Comparison of ENCODE assay signal across 13 cellular contexts in genomic region chr12:111482464-111482863, GRCh38.
DNase-seq lines count a peak whose midpoint lies in the region; ATAC-seq and TF ChIP-seq lines count a peak whose summit lies in the region.
"Had no signal": no experiment of that assay in that cellular context is flagged by ENCODE, and none has a peak within 500 bp of the region (broad histone marks: within the 10 kb centered on the region; RNA-seq: fewer than 3 reads in every experiment).

No MANE protein-coding gene starts in this region.

- no peaks in the 10 kb centered on the region for H3F3A ChIP-seq in GM23338 (replicated peaks; ENCODE audit: low read depth)

- H3K4me3 ChIP-seq in GM23338 (no peak overlapping the region), body of pancreas (no peak overlapping the region)

- H3K9me3 ChIP-seq in body of pancreas, result no peaks in the 10 kb centered on the region

- TF ChIP-seq CTCF in CD14-positive monocyte (IDR thresholded peaks at IDR 0.05) (peak; percentile 31), GM23338 (conservative IDR thresholded peaks at IDR 0.05; ENCODE audit: low read depth in 2 of 2) (peak in 1 of 2 experiments; percentile 51; a peak in 3 of 4 replicates), body of pancreas (IDR thresholded peaks at IDR 0.05) (peak in 4 of 7 experiments; percentile 17 to 35 (median 27)), nephron (IDR thresholded peaks at IDR 0.05; ENCODE audit: unreplicated experiment in 3 of 3) (peak in 2 of 3 experiments; percentile 9 to 13)

- no peak overlapping the region for H2AFZ ChIP-seq in GM23338

- no peaks in the 10 kb centered on the region for H3K9me2 ChIP-seq in GM23338 (ENCODE audit: insufficient read depth)

- no peaks in the 10 kb centered on the region for H3K27me3 Mint-ChIP-seq in CD14-positive monocyte (ENCODE audit: low read depth in 3 of 3)
- H3K27me3 Mint-ChIP-seq in GM23338 (ENCODE audit: insufficient read depth, low read depth, poor library complexity), result no peaks in the 10 kb centered on the region
- H3K27me3 Mint-ChIP-seq in nephron (ENCODE audit: low read depth), result no peaks in the 10 kb centered on the region
- H3K27me3 Mint-ChIP-seq: activated CD4-positive, alpha-beta T cell treated with anti-CD3 and anti-CD28 coated beads for 36 hours had no signal

- H3K36me3 ChIP-seq in GM23338 (ENCODE audit: insufficient read depth) (peaks cover 38% of the 10 kb centered on the region), body of pancreas (replicated peaks in 1 of 2; ENCODE audit: insufficient read depth in 1 of 2, low read depth in 2 of 2) (peaks cover 12 to 20% of the 10 kb centered on the region in 2 donors)

- ATAC-seq in GM23338 (no peak), body of pancreas (no peak), GM21619 (IDR thresholded peaks at IDR 0.05; ENCODE audit: unreplicated experiment) (no peak), HG03139 (IDR thresholded peaks at IDR 0.05; ENCODE audit: unreplicated experiment) (no peak), GM18511 (IDR thresholded peaks at IDR 0.05; ENCODE audit: unreplicated experiment) (no peak)
- ATAC-seq: activated CD4-positive, alpha-beta T cell treated with anti-CD3 and anti-CD28 coated beads for 36 hours had no signal

- WGBS in body of pancreas, 2 donors, result 93 to 94% methylated on average over 2 of the region's 2 CpGs

- intact Hi-C loops in CD14-positive monocyte (cut with micrococcal nuclease), result no loop called here
- intact Hi-C loops in body of pancreas (cut with DNase I), result no loop called here

- H4K20me1 ChIP-seq in GM23338 (replicated peaks; ENCODE audit: insufficient read depth), result peaks cover 10% of the 10 kb centered on the region; the same call in 1 of the 2 replicates

- H3K27ac Mint-ChIP-seq in CD14-positive monocyte (peak overlapping the region in 3 of 7 donors; percentile 18 to 61 (median 60)), GM23338 (no peak overlapping the region), nephron (peak overlapping the region in 1 of 3 experiments; percentile 8)
- H3K27ac Mint-ChIP-seq: activated CD4-positive, alpha-beta T cell treated with anti-CD3 and anti-CD28 coated beads for 36 hours had no signal

- no peaks in the 10 kb centered on the region; the same call in 1 of the 2 replicates for H3K79me2 ChIP-seq in GM23338 (replicated peaks; ENCODE audit: insufficient read depth)

- TF ChIP-seq POLR2A in body of pancreas (IDR thresholded peaks at IDR 0.05), result no peak

- no peak for DNase-seq in CD14-positive monocyte (ENCODE audit: low spot score)
- peak; percentile 49 for DNase-seq in GM23338 (ENCODE audit: low spot score)
- no peak for DNase-seq in body of pancreas
- no peak for DNase-seq in activated CD4-positive, alpha-beta T cell treated with anti-CD3 and anti-CD28 coated beads, Interleukin-2, amount 50 U/mL, for 4 hours
- DNase-seq: activated CD4-positive, alpha-beta T cell treated with anti-CD3 and anti-CD28 coated beads for 36 hours; NCI-H2029; retina; substantia nigra had no signal

- H3K4me2 ChIP-seq in GM23338, result no peak overlapping the region

- H3K27ac ChIP-seq in GM23338 (ENCODE audit: low read depth) (no peak overlapping the region), body of pancreas (no peak overlapping the region)
- H3K27ac ChIP-seq: epithelial cell of prostate had no signal

- H3K4me3 Mint-ChIP-seq in CD14-positive monocyte (no peak overlapping the region), GM23338 (no peak overlapping the region), nephron (no peak overlapping the region)
- H3K4me3 Mint-ChIP-seq: activated CD4-positive, alpha-beta T cell treated with anti-CD3 and anti-CD28 coated beads for 36 hours had no signal

- H3K9me3 Mint-ChIP-seq in CD14-positive monocyte (no peaks in the 10 kb centered on the region), GM23338 (no peaks in the 10 kb centered on the region), nephron (no peaks in the 10 kb centered on the region)

- H3K36me3 Mint-ChIP-seq in CD14-positive monocyte (peaks cover 59 to 86% of the 10 kb centered on the region in 2 donors), GM23338 (ENCODE audit: low read depth) (peaks cover 64% of the 10 kb centered on the region), nephron (ENCODE audit: low read depth) (peaks cover 68% of the 10 kb centered on the region)

- H3K4me1 ChIP-seq in GM23338 (ENCODE audit: insufficient read depth) (no peaks in the 10 kb centered on the region), body of pancreas (no peaks in the 10 kb centered on the region)

- H3K27me3 ChIP-seq in GM23338 (ENCODE audit: insufficient read depth) (no peaks in the 10 kb centered on the region), body of pancreas (no peaks in the 10 kb centered on the region)

- H3K4me1 Mint-ChIP-seq in CD14-positive monocyte (no peaks in the 10 kb centered on the region), GM23338 (no peaks in the 10 kb centered on the region), nephron (no peaks in the 10 kb centered on the region)
- H3K4me1 Mint-ChIP-seq: activated CD4-positive, alpha-beta T cell treated with anti-CD3 and anti-CD28 coated beads for 36 hours had no signal

TF ChIP-seq in GM23338, 12 proteins besides CTCF, POLR2A, EP300 and RAD21 (continues in another document):
- TF ChIP-seq CREB1 (CRISPR knock-in tag; IDR thresholded peaks at IDR 0.05; ENCODE audit: low read depth) (no peak), ZNF331 (CRISPR knock-in tag; IDR thresholded peaks at IDR 0.05; ENCODE audit: low read depth) (no peak), NANOG (IDR thresholded peaks at IDR 0.05; ENCODE audit: borderline replicate concordance) (no peak), REST (IDR thresholded peaks at IDR 0.05; ENCODE audit: unreplicated experiment) (no peak), EZH2 (IDR thresholded peaks at IDR 0.05; ENCODE audit: low read depth, unreplicated experiment) (no peak), EZH2phosphoT487 (IDR thresholded peaks at IDR 0.05; ENCODE audit: unreplicated experiment) (no peak), STAT1 (IDR thresholded peaks at IDR 0.05; ENCODE audit: unreplicated experiment) (no peak)
- TF ChIP-seq, protein P1, sequence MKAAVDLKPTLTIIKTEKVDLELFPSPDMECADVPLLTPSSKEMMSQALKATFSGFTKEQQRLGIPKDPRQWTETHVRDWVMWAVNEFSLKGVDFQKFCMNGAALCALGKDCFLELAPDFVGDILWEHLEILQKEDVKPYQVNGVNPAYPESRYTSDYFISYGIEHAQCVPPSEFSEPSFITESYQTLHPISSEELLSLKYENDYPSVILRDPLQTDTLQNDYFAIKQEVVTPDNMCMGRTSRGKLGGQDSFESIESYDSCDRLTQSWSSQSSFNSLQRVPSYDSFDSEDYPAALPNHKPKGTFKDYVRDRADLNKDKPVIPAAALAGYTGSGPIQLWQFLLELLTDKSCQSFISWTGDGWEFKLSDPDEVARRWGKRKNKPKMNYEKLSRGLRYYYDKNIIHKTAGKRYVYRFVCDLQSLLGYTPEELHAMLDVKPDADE (IDR thresholded peaks at IDR 0.05), result no peak
